In the genomic region with DNA sequence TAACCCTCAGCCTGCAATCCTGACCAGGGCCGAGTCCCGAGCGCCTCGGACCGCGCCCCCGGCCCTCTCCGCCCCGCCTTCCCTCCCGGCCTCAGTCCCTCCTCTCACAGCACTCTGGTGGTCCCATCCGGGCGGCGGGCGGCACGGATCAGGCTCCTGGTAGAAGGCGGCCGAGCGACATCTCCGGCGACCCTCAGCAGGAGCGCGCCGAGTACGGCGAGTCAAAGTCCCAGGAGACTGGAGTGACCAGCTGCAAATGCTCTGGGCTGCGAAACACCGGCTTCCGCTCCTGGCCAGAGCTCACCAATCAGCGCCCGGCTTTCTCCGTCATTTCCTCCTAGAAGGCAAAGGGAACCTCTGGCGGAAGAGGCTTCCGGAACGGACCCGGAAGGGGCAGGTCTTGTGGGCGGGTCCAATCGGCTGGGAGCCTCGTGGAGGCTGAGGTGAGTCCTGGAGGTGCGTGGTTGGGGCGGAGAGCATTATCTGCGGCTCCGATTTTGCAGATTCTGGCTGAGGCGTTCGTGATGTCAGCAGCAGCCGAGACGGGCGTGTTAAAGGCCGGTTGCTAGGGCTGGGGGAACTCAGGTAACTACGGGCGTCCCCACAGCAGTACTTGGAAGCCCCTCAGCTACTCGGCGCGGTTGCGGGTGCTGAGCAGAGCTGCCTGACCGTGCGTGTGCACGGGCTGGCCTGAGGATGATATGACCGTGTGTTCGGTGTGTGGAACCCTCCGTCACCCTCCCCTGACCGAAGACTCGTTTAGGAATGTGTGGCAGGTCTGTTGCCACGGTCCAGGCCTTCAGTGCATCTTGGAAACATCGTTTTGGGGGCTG, we compare ENCODE assay signal across 8 cellular contexts. TPM values are rescaled to one million over a fixed set of nuclear protein-coding genes. Genes with fewer than 3 reads are reported as not detected.
A peak's percentile ranks its signal among the peaks of the same experiment; 100 is the strongest.
DNase-seq lines count a peak whose midpoint lies in the region; TF ChIP-seq lines count a peak whose summit lies in the region.

Gene GDAP2 (minus strand): TSS at position 282 of the 833 bp plus-strand sequence. CDS start 9,264 bp downstream, outside the sequence.
Gene WDR3 (plus strand): TSS at position 400 of the 833 bp plus-strand sequence. CDS start 3,581 bp downstream, outside the sequence.

- H3K4me1 ChIP-seq in neuron (ENCODE audit: insufficient read depth, low read length) (peaks cover 18% of the 10 kb centered on the region), subcutaneous abdominal adipose tissue (ENCODE audit: control insufficient read depth in 5 of 5, insufficient read depth in 5 of 5, low read length in 5 of 5) (peaks cover 9 to 53% (median 39%) of the 10 kb centered on the region in 5 donors)

- peak within 1 kb of the TSS; percentile 85 to 96 (median 88) for H3K9ac ChIP-seq in subcutaneous abdominal adipose tissue (ENCODE audit: low read length in 5 of 5)

- POLR2A ChIA-PET in HEK293T (lab: Yijun Ruan, JAX), result interaction anchor here (0.7 to 2.0 kb wide), 10 partner anchors 10 to 323 kb away, joined by 3 to 8 read pairs (median 4); no protein-coding TSS in a partner anchor

- CTCF ChIA-PET in HEK293T (lab: Yijun Ruan, JAX), result interaction anchor here (0.7 kb wide), 1 partner anchor 13 kb away, joined by 3 read pairs; no protein-coding TSS in a partner anchor

- peak; percentile 93 for DNase-seq in GF-D8 (lab: John Stamatoyannopoulos, UW)
- DNase-seq in HEK293T (ENCODE audit: extremely low spot score), result peak; percentile 96
- peak; percentile 96 for DNase-seq in MV-4-11 (lab: John Stamatoyannopoulos, UW)
- DNase-seq in SK-MEL-5 (ENCODE audit: low read depth, low spot score), result peak; percentile 96
- DNase-seq in activated naive CD4-positive, alpha-beta T cell treated with Interleukin-2 at 50 U/mL for 16 hours, result peak; percentile 97
- peak; percentile 93 for DNase-seq in foreskin melanocyte

- peak within 1 kb of the TSS; percentile 90 for H2AFZ ChIP-seq in neuron (ENCODE audit: low read depth, low read length)

- peak within 1 kb of the TSS; percentile 94 for H3K27ac ChIP-seq in subcutaneous abdominal adipose tissue (ENCODE audit: low read depth, low read length)

- no peaks in the 10 kb centered on the region for H3K27me3 ChIP-seq in neuron (ENCODE audit: insufficient read depth, low read length)
- no peaks in the 10 kb centered on the region for H3K27me3 ChIP-seq in subcutaneous abdominal adipose tissue (ENCODE audit: control insufficient read depth in 5 of 5, insufficient read depth in 4 of 5, low read length in 5 of 5)

- H3K4me3 ChIP-seq in neuron (ENCODE audit: low read length) (peak within 1 kb of the TSS; percentile 75), subcutaneous abdominal adipose tissue (ENCODE audit: low read depth in 1 of 5, low read length in 5 of 5) (peak within 1 kb of the TSS; percentile 93 to 100 (median 99))

- in situ Hi-C loops in SK-MEL-5 (cut with HindIII; ENCODE audit: low pct_unique_long_range_greater_than_20kb, low sequenced_read_pairs), result no loop called here

- H3K36me3 ChIP-seq in neuron (ENCODE audit: insufficient read depth, low read length) (peaks cover 3% of the 10 kb centered on the region), subcutaneous abdominal adipose tissue (ENCODE audit: control insufficient read depth in 5 of 5, insufficient read depth in 5 of 5, low read length in 5 of 5) (peaks cover 0 to 7% (median 3%) of the 10 kb centered on the region in 5 donors)

- no peaks in the 10 kb centered on the region for H3K9me3 ChIP-seq in neuron (ENCODE audit: low read length)
- no peaks in the 10 kb centered on the region for H3K9me3 ChIP-seq in subcutaneous abdominal adipose tissue (ENCODE audit: control insufficient read depth in 5 of 5, low read length in 5 of 5)

TF ChIP-seq in HEK293T, 16 proteins besides CTCF, POLR2A, EP300 and RAD21:
- peak; percentile 39; the same call in 1 of the 2 replicates for TF ChIP-seq L3MBTL2 (conservative IDR thresholded peaks at IDR 0.05)
- peak; percentile 88 for TF ChIP-seq ELF4 (IDR thresholded peaks at IDR 0.05)
- TF ChIP-seq HDGF (IDR thresholded peaks at IDR 0.05; ENCODE audit: borderline replicate concordance), result no peak
- TF ChIP-seq ARNT (IDR thresholded peaks at IDR 0.05), result no peak
- no peak for TF ChIP-seq FOXK2 (IDR thresholded peaks at IDR 0.05)
TF ChIP-seq in HEK293T: peak in this region for 2.

RNA-seq across cellular contexts. Expression of gene GDAP2, which starts in this region (rescaled TPM):
- total RNA-seq in SK-MEL-5 (2014; rRNA removed; shearing (Covaris generic)), result 15.8 and 18.3 TPM in 2 replicates
- polyA plus RNA-seq in SK-MEL-5 (2015; cell fraction: cytosol; rRNA removed), result 8.8 and 10.5 TPM in 2 replicates
- polyA plus RNA-seq in SK-MEL-5 (2015; cell fraction: nucleus; rRNA removed), result 9.2 and 15.7 TPM in 2 replicates

RNA-seq across cellular contexts. Expression of gene WDR3, which starts in this region (rescaled TPM):
- total RNA-seq in SK-MEL-5 (2014; rRNA removed; shearing (Covaris generic)), result 53.1 and 57.1 TPM in 2 replicates
- polyA plus RNA-seq in SK-MEL-5 (2015; cell fraction: cytosol; rRNA removed), result 35.8 and 36.7 TPM in 2 replicates
- 21.4 and 44.7 TPM in 2 replicates for polyA plus RNA-seq in SK-MEL-5 (2015; cell fraction: nucleus; rRNA removed)

Comparison
In these comparisons a context has a peak if more than half of its experiments do, and no peak if none do; other contexts are left out.
1. Peak in every context shown above with its lines: DNase-seq, H3K4me3 ChIP-seq and H3K27ac ChIP-seq.